ENCODE assay signal across 10 cellular contexts in the genomic region with DNA sequence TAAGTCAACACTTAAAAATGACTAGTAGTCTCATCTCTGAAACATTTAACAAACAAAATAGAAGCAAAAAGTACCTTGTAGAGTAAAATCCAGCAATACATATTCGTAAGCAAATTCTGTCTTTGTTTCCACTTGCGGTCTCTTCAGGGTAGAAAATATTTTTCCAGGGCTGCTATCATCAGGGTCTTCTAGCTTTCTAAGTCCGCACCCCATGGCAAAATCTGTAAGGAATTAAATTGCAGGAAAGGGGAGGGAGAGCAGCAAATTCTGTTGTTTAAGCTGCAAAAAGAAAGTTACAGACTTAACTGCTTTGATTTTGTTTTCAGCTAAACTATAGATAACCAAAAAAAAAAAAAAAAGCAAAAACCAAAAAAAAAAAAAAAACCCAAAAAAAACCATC. TPM values are rescaled to one million over a fixed set of nuclear protein-coding genes. Genes with fewer than 3 reads are reported as not detected.
A peak's percentile ranks its signal among the peaks of the same experiment; 100 is the strongest.
DNase-seq lines count a peak whose midpoint lies in the region; ATAC-seq and TF ChIP-seq lines count a peak whose summit lies in the region.
"Had no signal": no experiment of that assay in that cellular context is flagged by ENCODE, and none has a peak within 500 bp of the region (broad histone marks: within the 10 kb centered on the region; RNA-seq: fewer than 3 reads in every experiment).

A gene with protein sequence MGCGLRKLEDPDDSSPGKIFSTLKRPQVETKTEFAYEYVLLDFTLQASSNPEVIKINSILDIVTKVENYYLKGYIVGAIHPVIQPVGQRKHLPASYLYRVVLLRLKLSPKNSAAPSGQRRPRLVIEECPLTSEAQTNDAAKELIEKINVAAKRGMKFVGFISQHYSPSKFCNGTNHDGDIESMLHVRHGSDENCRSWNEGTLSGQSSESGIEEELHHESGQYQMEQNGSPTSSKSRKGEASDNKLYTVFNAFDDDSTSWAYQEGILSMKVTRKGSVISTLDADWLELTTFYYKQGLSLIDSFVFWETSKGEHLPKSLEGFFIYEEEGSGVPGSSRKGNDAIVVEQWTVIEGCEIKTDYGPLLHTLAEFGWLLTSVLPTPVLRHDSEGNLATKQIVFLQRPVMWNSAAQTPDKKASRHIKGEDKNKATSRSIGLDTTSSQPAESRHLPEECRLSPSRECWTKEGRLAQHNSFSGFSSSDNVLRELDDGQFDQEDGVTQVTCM (minus strand): TSS at position 342 of the 400 bp plus-strand sequence. CDS start 129 bp downstream, at position 213.

- H3K4me1 ChIP-seq in muscle layer of duodenum (ENCODE audit: control insufficient read depth in 1 of 2, insufficient read depth in 2 of 2, low read length in 2 of 2) (peaks cover 0 to 3% of the 10 kb centered on the region in 2 donors), thoracic aorta (ENCODE audit: control insufficient read depth in 1 of 2, low read depth in 2 of 2) (peaks cover 0 to 22% of the 10 kb centered on the region in 2 donors)

- in situ Hi-C loops in SK-MEL-5 (cut with HindIII; ENCODE audit: low pct_unique_long_range_greater_than_20kb, low sequenced_read_pairs): no loop called here
- in situ Hi-C loops in G401 (cut with HindIII; ENCODE audit: low sequenced_read_pairs): no loop called here

- DNase-seq in SK-MEL-5 (ENCODE audit: low read depth, low spot score) (peak; percentile 32), fibroblast of gingiva (ENCODE audit: low read depth) (peak; percentile 11), thoracic aorta (ENCODE audit: low spot score) (no peak), OCI-M2 (lab: John Stamatoyannopoulos, UW; ENCODE audit: unreplicated experiment) (no peak), iPS-NIHi7 (ENCODE audit: extremely low spot score) (no peak), G401 (ENCODE audit: low spot score) (no peak)
- DNase-seq: activated naive CD4-positive, alpha-beta T cell treated with Interleukin-2 at 50 U/mL for 16 hours; stimulated activated CD4-positive, alpha-beta T cell treated with anti-CD3 and anti-CD28 coated beads, Interleukin-4, amount 100 ng/mL, for 4 hours had no signal

- ATAC-seq in thoracic aorta (ENCODE audit: insufficient number of reproducible peaks, low FRiP score, low read depth) (no peak), HG03139 (IDR thresholded peaks at IDR 0.05; ENCODE audit: unreplicated experiment) (no peak)

- H3K36me3 ChIP-seq in muscle layer of duodenum (ENCODE audit: control insufficient read depth in 1 of 2, insufficient read depth in 2 of 2, low read length in 2 of 2): no peaks in the 10 kb centered on the region
- H3K36me3 ChIP-seq in thoracic aorta: no peaks in the 10 kb centered on the region

- H3K9me3 ChIP-seq in muscle layer of duodenum (ENCODE audit: control insufficient read depth in 1 of 2, low read length in 2 of 2) (no peaks in the 10 kb centered on the region), thoracic aorta (no peaks in the 10 kb centered on the region)

- H3K27me3 ChIP-seq in muscle layer of duodenum (ENCODE audit: low read depth, low read length) (no peaks in the 10 kb centered on the region), thoracic aorta (replicated peaks; ENCODE audit: insufficient read depth) (no peaks in the 10 kb centered on the region)

- H3K27ac ChIP-seq in muscle layer of duodenum (ENCODE audit: low read length): peak within 1 kb of the TSS; percentile 75
- peak within 1 kb of the TSS; percentile 80 to 87 for H3K27ac ChIP-seq in thoracic aorta

- H3K4me3 ChIP-seq in muscle layer of duodenum (ENCODE audit: low read depth in 1 of 2, low read length in 2 of 2) (peak within 1 kb of the TSS; percentile 61 to 62), thoracic aorta (peak within 1 kb of the TSS; percentile 84)

- no peak for TF ChIP-seq CTCF in thoracic aorta (IDR thresholded peaks at IDR 0.05)

RNA-seq across cellular contexts. Expression of the gene that starts here (rescaled TPM):
- total RNA-seq in SK-MEL-5 (2014; rRNA removed; shearing (Covaris generic)): 2.2 and 5.0 TPM in 2 replicates
- 0.44 and 0.65 TPM in 2 replicates for polyA plus RNA-seq in SK-MEL-5 (2015; cell fraction: cytosol; rRNA removed)
- polyA plus RNA-seq in SK-MEL-5 (2015; cell fraction: nucleus; rRNA removed): 1.9 and 3.1 TPM in 2 replicates
- 10 to 100 TPM in 1 of 2 donors, 1 to 10 TPM in 1; 9.3 to 18.9 TPM for total RNA-seq in thoracic aorta
- total RNA-seq in G401 (2014; rRNA removed; shearing (Covaris generic)): not detected in 2 replicates

Comparison
In these comparisons a context has a peak if more than half of its experiments do, and no peak if none do; other contexts are left out.
1. DNase-seq: peak in SK-MEL-5 (single experiment) and fibroblast of gingiva (single experiment); none in thoracic aorta (single experiment), OCI-M2 (single experiment), iPS-NIHi7 (single experiment) and G401 (single experiment).